Comparison of ENCODE assay signal across 8 cellular contexts in genomic region chr2:24919977-24920812, GRCh38. TPM values are rescaled to one million over a fixed set of nuclear protein-coding genes. Genes with fewer than 3 reads are reported as not detected.
DNase-seq lines count a peak whose midpoint lies in the region; ATAC-seq and TF ChIP-seq lines count a peak whose summit lies in the region.

TSS of gene ADCY3 (minus strand) at chr2:24920237. CDS start at chr2:24918987, 1,250 bp downstream.

- H3K79me2 ChIP-seq in Karpas-422 (ENCODE audit: low read length) = peaks cover 48% of the 10 kb centered on the region

- DNase-seq in GDM1 (lab: John Stamatoyannopoulos, UW) (peak; percentile 57), Karpas-422 (peak; percentile 92), choroid plexus epithelial cell (ENCODE audit: low read depth) (peak; percentile 43), left colon (peak; percentile 37 to 59), GOT3 (lab: John Stamatoyannopoulos, UW) (no peak)
- peak; percentile 33 to 49 for DNase-seq in activated CD4-positive, alpha-beta T cell treated with anti-CD3 and anti-CD28 coated beads for 24 hours (ENCODE audit: low read depth in 2 of 2)
- DNase-seq in stimulated activated CD4-positive, alpha-beta T cell treated with anti-CD3 and anti-CD28 coated beads, Interleukin-2, amount 100 ng/mL, for 48 hours = peak; percentile 42 to 56

- TF ChIP-seq CTCF in choroid plexus epithelial cell (conservative IDR thresholded peaks at IDR 0.05; ENCODE audit: low read depth, low read length) = no peak

- peaks cover 6% of the 10 kb centered on the region; the same call in 1 of the 2 replicates for H4K20me1 ChIP-seq in Karpas-422 (ENCODE audit: insufficient read depth, low read depth, low read length)

- H3K27me3 ChIP-seq in Karpas-422 (ENCODE audit: low read length) = no peaks in the 10 kb centered on the region

- peak within 1 kb of the TSS; percentile 99 for H3K4me2 ChIP-seq in Karpas-422 (ENCODE audit: low read depth, low read length, poor library complexity, severe bottlenecking)

- H3K9ac ChIP-seq in Karpas-422 (ENCODE audit: low read length) = peak within 1 kb of the TSS; percentile 91

- H3K9me3 ChIP-seq in Karpas-422 (ENCODE audit: low read length) = no peaks in the 10 kb centered on the region

- H3K4me1 ChIP-seq in Karpas-422 (ENCODE audit: low read length) = peaks cover 36% of the 10 kb centered on the region

- H3K4me3 ChIP-seq in Karpas-422 (ENCODE audit: low read length) = peak within 1 kb of the TSS; percentile 95
- H3K4me3 ChIP-seq in choroid plexus epithelial cell (ENCODE audit: low read depth, low read length) = peak within 1 kb of the TSS; percentile 62

- intact Hi-C loops in left colon (cut with DNase I, micrococcal nuclease) = no loop called here

- ATAC-seq in GM21619 (IDR thresholded peaks at IDR 0.05; ENCODE audit: unreplicated experiment) (peak; percentile 49), left colon (peak; percentile 62)

- H2AFZ ChIP-seq in Karpas-422 (ENCODE audit: low read length) = peak within 1 kb of the TSS; percentile 78

- peaks cover 9% of the 10 kb centered on the region; the same call in 1 of the 2 replicates for H3K36me3 ChIP-seq in Karpas-422 (ENCODE audit: insufficient read depth, low read length)

- peak within 1 kb of the TSS; percentile 71 for H3K27ac ChIP-seq in Karpas-422 (ENCODE audit: low read length)

- no peaks in the 10 kb centered on the region for H3K9me2 ChIP-seq in Karpas-422 (replicated peaks; ENCODE audit: insufficient read depth, low read length)

RNA-seq across cellular contexts. Expression of gene ADCY3, which starts in this region (rescaled TPM):
- 57.6 and 58.4 TPM in 2 replicates for total RNA-seq in Karpas-422 (2014; rRNA removed; shearing (Covaris generic); ENCODE audit: low replicate concordance)
- total RNA-seq in left colon = 10 to 100 TPM; 30.2 to 36.7 TPM
